12 cellular contexts compared by ENCODE assay signal in the genomic region with DNA sequence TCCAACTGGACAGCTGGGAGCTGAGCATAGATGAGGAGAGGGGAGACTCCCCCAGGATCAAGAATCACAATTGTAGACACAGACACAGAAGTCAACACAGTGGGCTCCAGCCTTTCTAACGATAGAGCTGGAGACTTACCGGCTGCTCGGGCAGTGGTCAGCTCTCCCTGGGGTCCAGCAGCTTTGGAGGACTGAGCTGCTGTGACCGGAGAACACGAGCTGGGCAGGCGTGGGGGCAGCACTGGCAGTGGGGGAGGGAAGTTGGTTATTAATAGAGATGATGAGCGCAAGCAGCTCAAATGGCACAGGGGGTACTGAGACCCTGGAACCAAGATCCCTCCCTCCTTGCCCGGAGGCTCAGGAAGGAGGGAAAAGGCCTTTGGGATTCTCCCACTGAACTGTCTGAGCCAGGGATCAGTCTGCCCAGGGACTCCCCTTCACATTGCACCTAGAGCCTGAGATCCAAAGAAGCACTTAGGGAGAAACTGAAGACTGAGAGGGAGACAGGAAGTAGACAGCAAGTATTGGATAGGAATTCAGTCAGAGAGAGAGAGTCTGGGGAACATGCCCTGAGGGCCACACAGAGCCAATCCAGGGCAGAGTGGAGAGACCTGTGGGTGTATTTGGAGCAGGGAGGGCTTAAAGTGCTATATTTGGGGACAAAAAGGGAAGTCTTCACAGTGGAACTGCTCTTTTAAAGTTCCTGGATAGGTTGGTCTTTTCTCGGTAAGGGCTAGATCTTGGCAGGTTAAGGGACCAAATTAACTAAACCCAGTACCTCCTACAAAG. TPM values are rescaled to one million over a fixed set of nuclear protein-coding genes. Genes with fewer than 3 reads are reported as not detected.
A peak's percentile ranks its signal among the peaks of the same experiment; 100 is the strongest.
DNase-seq lines count a peak whose midpoint lies in the region; TF ChIP-seq lines count a peak whose summit lies in the region.
"Had no signal": no experiment of that assay in that cellular context is flagged by ENCODE, and none has a peak within 500 bp of the region (broad histone marks: within the 10 kb centered on the region; RNA-seq: fewer than 3 reads in every experiment).

A gene with protein sequence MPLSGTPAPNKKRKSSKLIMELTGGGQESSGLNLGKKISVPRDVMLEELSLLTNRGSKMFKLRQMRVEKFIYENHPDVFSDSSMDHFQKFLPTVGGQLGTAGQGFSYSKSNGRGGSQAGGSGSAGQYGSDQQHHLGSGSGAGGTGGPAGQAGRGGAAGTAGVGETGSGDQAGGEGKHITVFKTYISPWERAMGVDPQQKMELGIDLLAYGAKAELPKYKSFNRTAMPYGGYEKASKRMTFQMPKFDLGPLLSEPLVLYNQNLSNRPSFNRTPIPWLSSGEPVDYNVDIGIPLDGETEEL (minus strand): TSS at position 203 of the 789 bp plus-strand sequence. CDS start 1,457 bp downstream, outside the sequence.

- H3K4me3 Mint-ChIP-seq in IgD-negative memory B cell = no peak within 1 kb of the TSS

- no peak within 1 kb of the TSS for H3K4me3 ChIP-seq in BJ (ENCODE audit: low read depth, low read length)
- no peak within 1 kb of the TSS for H3K4me3 ChIP-seq in adipocyte (ENCODE audit: low read length)
- H3K4me3 ChIP-seq in mucosa of stomach (ENCODE audit: low read length) = no peak within 1 kb of the TSS
- no peak within 1 kb of the TSS for H3K4me3 ChIP-seq in mesenchymal stem cell (ENCODE audit: insufficient read depth in 1 of 2, low read depth in 1 of 2, low read length in 2 of 2)
- H3K4me3 ChIP-seq: BLaER1 treated with 17β-estradiol and CSF1 and Interleukin-3, amounts not matched to agents 10 nM and 100 nM; sigmoid colon had no signal

- H3K14ac ChIP-seq in mesenchymal stem cell (ENCODE audit: low read length in 2 of 2) = no peak within 1 kb of the TSS

- H3K36me3 ChIP-seq in BJ (ENCODE audit: control insufficient read depth, insufficient read depth, low read length) (no peaks in the 10 kb centered on the region), adipocyte (ENCODE audit: control insufficient read depth, insufficient read depth, low read length, severe bottlenecking) (no peaks in the 10 kb centered on the region), mucosa of stomach (ENCODE audit: control insufficient read depth, insufficient read depth, low read length) (no peaks in the 10 kb centered on the region), mesenchymal stem cell (ENCODE audit: control insufficient read depth in 1 of 2, insufficient read depth in 2 of 2, low read depth in 1 of 2, low read length in 2 of 2) (no peaks in the 10 kb centered on the region)
- H3K36me3 ChIP-seq: BLaER1 treated with 17β-estradiol and CSF1 and Interleukin-3, amounts not matched to agents 10 nM and 100 nM; sigmoid colon had no signal

- TF ChIP-seq CTCF in BJ (IDR thresholded peaks at IDR 0.05; ENCODE audit: insufficient read depth, low read depth, low read length) = no peak

- peaks cover 4% of the 10 kb centered on the region in 3 donors for H3K4me1 Mint-ChIP-seq in IgD-negative memory B cell

- H2BK120ac ChIP-seq in mesenchymal stem cell (ENCODE audit: low read depth, low read length) = no peak within 1 kb of the TSS

- DNase-seq in BJ (ENCODE audit: low read depth) (peak; percentile 16), adipocyte (ENCODE audit: low read depth) (peak; percentile 70), NCI-H510A (lab: John Stamatoyannopoulos, UW) (no peak), germinal center (ENCODE audit: low spot score) (no peak), mesenchymal stem cell (no peak)
- DNase-seq in activated CD8-positive, alpha-beta memory T cell treated with anti-CD3 and anti-CD28 coated beads, Interleukin-2, amount 50 U/mL, for 48 hours = no peak
- DNase-seq: activated effector memory CD4-positive, alpha-beta T cell treated with Interleukin-2 at 50 U/mL for 16 hours; NCI-H1105 treated with DMSO at 0.1 percent for 48 hours; sigmoid colon had no signal

- H2BK15ac ChIP-seq in mesenchymal stem cell (ENCODE audit: low read depth, poor library complexity, severe bottlenecking) = no peak within 1 kb of the TSS

- H3K36me3 Mint-ChIP-seq in IgD-negative memory B cell = no peaks in the 10 kb centered on the region

- no peak within 1 kb of the TSS for H2BK5ac ChIP-seq in mesenchymal stem cell (ENCODE audit: low read depth, low read length, poor library complexity, severe bottlenecking)

- no peak within 1 kb of the TSS for H3K23ac ChIP-seq in mesenchymal stem cell (ENCODE audit: low read length in 2 of 2)

- 86% methylated on average over 8 of the region's 9 CpGs for WGBS in mesenchymal stem cell

- no peak within 1 kb of the TSS for H3K4me2 ChIP-seq in mesenchymal stem cell (ENCODE audit: low read length, poor library complexity, severe bottlenecking)

- H2AFZ ChIP-seq in mesenchymal stem cell (ENCODE audit: low read depth, low read length) = no peak within 1 kb of the TSS

- no peaks in the 10 kb centered on the region for H3K9me3 Mint-ChIP-seq in IgD-negative memory B cell

- H3K79me1 ChIP-seq in mesenchymal stem cell (replicated peaks; ENCODE audit: low read length, poor library complexity, severe bottlenecking) = no peaks in the 10 kb centered on the region

- no peak within 1 kb of the TSS for H3K27ac ChIP-seq in mesenchymal stem cell (ENCODE audit: low read length, poor library complexity, severe bottlenecking)
- H3K27ac ChIP-seq: sigmoid colon had no signal

- H3K27ac Mint-ChIP-seq in IgD-negative memory B cell = peak within 1 kb of the TSS in 2 of 3 donors; percentile 69 to 93

- no peak within 1 kb of the TSS for H4K91ac ChIP-seq in mesenchymal stem cell (ENCODE audit: low read length)

- H3K4ac ChIP-seq in mesenchymal stem cell (ENCODE audit: low read depth in 1 of 2, low read length in 2 of 2) = no peak within 1 kb of the TSS

- H3K9ac ChIP-seq in adipocyte (ENCODE audit: low read length) (no peak within 1 kb of the TSS), mucosa of stomach (ENCODE audit: low read length) (peak within 1 kb of the TSS; percentile 11), mesenchymal stem cell (ENCODE audit: low read length) (no peak within 1 kb of the TSS)

- POLR2A ChIA-PET in BJ (lab: Charles Lee) = interaction anchor here (0.6 kb wide), 1 partner anchor 244 kb away, joined by 8 read pairs; no protein-coding TSS in a partner anchor

- no peak within 1 kb of the TSS for H2BK12ac ChIP-seq in mesenchymal stem cell (ENCODE audit: low read length in 2 of 2)

- H3K27me3 ChIP-seq in BJ (ENCODE audit: control insufficient read depth, insufficient read depth, low read length) (no peaks in the 10 kb centered on the region; the same call in 1 of the 2 replicates), adipocyte (replicated peaks; ENCODE audit: control insufficient read depth, insufficient read depth, low read length) (no peaks in the 10 kb centered on the region), mucosa of stomach (ENCODE audit: control insufficient read depth, insufficient read depth, low read length) (no peaks in the 10 kb centered on the region), mesenchymal stem cell (ENCODE audit: control insufficient read depth in 1 of 2, insufficient read depth in 1 of 2, low read length in 2 of 2) (peaks cover 0 to 24% of the 10 kb centered on the region in 2 experiments)
- H3K27me3 ChIP-seq: BLaER1 treated with 17β-estradiol and CSF1 and Interleukin-3, amounts not matched to agents 10 nM and 100 nM; sigmoid colon had no signal

- no peak within 1 kb of the TSS for H2AK5ac ChIP-seq in mesenchymal stem cell (ENCODE audit: low read length, severe bottlenecking)

- H3K4me1 ChIP-seq in adipocyte (ENCODE audit: control insufficient read depth, insufficient read depth, low read length) (peaks cover 7% of the 10 kb centered on the region), mucosa of stomach (ENCODE audit: control insufficient read depth, insufficient read depth, low read length) (peaks cover 19% of the 10 kb centered on the region), mesenchymal stem cell (ENCODE audit: control insufficient read depth, insufficient read depth, low read depth, low read length) (no peaks in the 10 kb centered on the region)

- H3K27me3 Mint-ChIP-seq in IgD-negative memory B cell = peaks cover 2% of the 10 kb centered on the region

- CTCF ChIA-PET in BJ (lab: Yijun Ruan, JAX) = interaction anchor here (0.9 to 10.6 kb wide), 4 partner anchors 11 to 111 kb away, joined by 3 to 181 read pairs (median 4); no protein-coding TSS in a partner anchor

- H3K9me3 ChIP-seq in adipocyte (ENCODE audit: control insufficient read depth, low read length) (no peaks in the 10 kb centered on the region), mucosa of stomach (ENCODE audit: control insufficient read depth, low read length) (no peaks in the 10 kb centered on the region), mesenchymal stem cell (ENCODE audit: control insufficient read depth, low read length) (no peaks in the 10 kb centered on the region)
- H3K9me3 ChIP-seq: BLaER1 treated with 17β-estradiol and CSF1 and Interleukin-3, amounts not matched to agents 10 nM and 100 nM; sigmoid colon had no signal

- H4K8ac ChIP-seq in mesenchymal stem cell (ENCODE audit: low read length) = no peak within 1 kb of the TSS

- H3K18ac ChIP-seq in mesenchymal stem cell (ENCODE audit: low read depth in 1 of 2, low read length in 2 of 2) = no peak within 1 kb of the TSS

RNA-seq across cellular contexts. Expression of the gene that starts here (rescaled TPM):
- polyA plus RNA-seq in BJ (2011; rRNA removed) (8.3 and 9.6 TPM in 2 replicates), IgD-negative memory B cell (not detected)
- polyA minus RNA-seq in BJ (2011; rRNA and poly(A)+ RNA removed) = 3.2 and 4.5 TPM in 2 replicates
- polyA plus RNA-seq in mesenchymal stem cell (2013, experiment 1 of 2) = 0.07 TPM
- polyA plus RNA-seq in mesenchymal stem cell (2013, experiment 2 of 2) = 0.07 TPM

Comparison
In these comparisons a context has a peak if more than half of its experiments do, and no peak if none do; other contexts are left out.
1. DNase-seq: peak in BJ (single experiment) and adipocyte (single experiment); none in activated CD8-positive, alpha-beta memory T cell treated with anti-CD3 and anti-CD28 coated beads, Interleukin-2, amount 50 U/mL, for 48 hours (single experiment), NCI-H510A (single experiment), germinal center (single experiment) and mesenchymal stem cell (single experiment).